25 cellular contexts compared by ENCODE assay signal in genomic region chr22:34587357-34588356, GRCh38.
DNase-seq lines count a peak whose midpoint lies in the region; ATAC-seq and TF ChIP-seq lines count a peak whose summit lies in the region.
"Had no signal": no experiment of that assay in that cellular context is flagged by ENCODE, and none has a peak within 500 bp of the region (broad histone marks: within the 10 kb centered on the region; RNA-seq: fewer than 3 reads in every experiment).

No MANE protein-coding gene starts in this region.

- ATAC-seq in foreskin keratinocyte (peak; percentile 82), HG03460 (IDR thresholded peaks at IDR 0.05; ENCODE audit: unreplicated experiment) (no peak)
- ATAC-seq: activated CD4-positive, CD25-positive, alpha-beta regulatory T cell treated with anti-CD3 and anti-CD28 coated beads, Interleukin-2, amount 50 U/mL, for 24 hours; left colon; mucosa of descending colon had no signal

- H3K4me1 Mint-ChIP-seq in nephron = peaks cover 13% of the 10 kb centered on the region
- H3K4me1 Mint-ChIP-seq: neural progenitor cell had no signal

- no peaks in the 10 kb centered on the region for H3K36me3 ChIP-seq in thyroid gland
- no peaks in the 10 kb centered on the region for H3K36me3 ChIP-seq in MG63
- H3K36me3 ChIP-seq: breast epithelium, colonic mucosa, neural progenitor cell, spleen, transverse colon had no signal

- H3K4me1 ChIP-seq in foreskin keratinocyte = no peaks in the 10 kb centered on the region
- H3K4me1 ChIP-seq in thyroid gland = peaks cover 15% of the 10 kb centered on the region in 2 donors
- H3K4me1 ChIP-seq: colonic mucosa, neural progenitor cell, spleen, transverse colon had no signal

- 7 to 9% methylated on average over 10 of the region's 10 CpGs for WGBS in thyroid gland, 2 donors

- TF ChIP-seq CTCF in foreskin keratinocyte (conservative IDR thresholded peaks at IDR 0.05) (no peak), nephron (IDR thresholded peaks at IDR 0.05; ENCODE audit: unreplicated experiment in 3 of 3) (no peak), thyroid gland (IDR thresholded peaks at IDR 0.05) (no peak)

- H3K4me3 ChIP-seq in thyroid gland (replicated peaks in 1 of 3) (no peak overlapping the region), MG63 (no peak overlapping the region)
- H3K4me3 ChIP-seq: breast epithelium, colonic mucosa, mucosa of descending colon, neural progenitor cell, spleen, transverse colon had no signal

- H3K9me3 ChIP-seq in thyroid gland (no peaks in the 10 kb centered on the region), MG63 (no peaks in the 10 kb centered on the region)
- H3K9me3 ChIP-seq: breast epithelium, colonic mucosa, mucosa of descending colon, transverse colon had no signal

- DNase-seq in NCI-H2227 (lab: John Stamatoyannopoulos, UW; ENCODE audit: unreplicated experiment) (peak; percentile 13), NCI-H2227 treated with DMSO at 0.1 percent for 48 hours (lab: John Stamatoyannopoulos, UW) (no peak), foreskin keratinocyte (peak; percentile 19 to 42), thyroid gland (peak; percentile 42 to 64), MG63 (no peak)
- DNase-seq in activated CD4-positive, alpha-beta T cell treated with anti-CD3 and anti-CD28 coated beads for 1 hour = no peak
- DNase-seq: 8988T; activated gamma-delta T cell treated with Interleukin-2 at 50 U/mL for 16 hours; activated T-cell treated with anti-CD3 and anti-CD28 coated beads, Interleukin-2, amount 50 U/mL, for 1 hour; colonic mucosa; IMR-90; left colon; mucosa of descending colon; NCI-H146; NCI-H748 treated with DMSO at 0.1 percent for 48 hours; spleen; stimulated activated CD4-positive, alpha-beta T cell treated with anti-CD3 and anti-CD28 coated beads, Interleukin-4, amount 100 ng/mL, for 1 hour; SW 1271; transverse colon had no signal

- H3K4me3 Mint-ChIP-seq in nephron = peak overlapping the region in 2 of 3 experiments; percentile 6 to 17
- H3K4me3 Mint-ChIP-seq: neural progenitor cell; stimulated activated naive CD8-positive, alpha-beta T cell treated with anti-CD3 and anti-CD28 coated beads, Interleukin-15, Interleukin-2, amounts not matched to agents 100 ng/mL and 50 ng/mL, for 24 hours had no signal

- H3K27ac Mint-ChIP-seq in nephron = peak overlapping the region; percentile 18 to 94 (median 80)
- H3K27ac Mint-ChIP-seq: neural progenitor cell; stimulated activated naive CD8-positive, alpha-beta T cell treated with anti-CD3 and anti-CD28 coated beads, Interleukin-15, Interleukin-2, amounts not matched to agents 100 ng/mL and 50 ng/mL, for 24 hours had no signal

- H3K27me3 Mint-ChIP-seq in nephron (ENCODE audit: low read depth) = no peaks in the 10 kb centered on the region
- H3K27me3 Mint-ChIP-seq: stimulated activated naive CD8-positive, alpha-beta T cell treated with anti-CD3 and anti-CD28 coated beads, Interleukin-15, Interleukin-2, amounts not matched to agents 100 ng/mL and 50 ng/mL, for 24 hours had no signal

- H3K27ac ChIP-seq in foreskin keratinocyte (peak overlapping the region; percentile 63), thyroid gland (peak overlapping the region in 2 of 3 donors; percentile 39 to 59)
- H3K27ac ChIP-seq: breast epithelium, colonic mucosa, neural progenitor cell, spleen, transverse colon had no signal

- intact Hi-C loops in thyroid gland (cut with DNase I) = no loop called here

- TF ChIP-seq POLR2A in thyroid gland (IDR thresholded peaks at IDR 0.05) = no peak

- no peaks in the 10 kb centered on the region for H3K27me3 ChIP-seq in foreskin keratinocyte
- no peaks in the 10 kb centered on the region for H3K27me3 ChIP-seq in thyroid gland
- no peaks in the 10 kb centered on the region for H3K27me3 ChIP-seq in MG63
- H3K27me3 ChIP-seq: breast epithelium, colonic mucosa, neural progenitor cell, transverse colon had no signal

- no peaks in the 10 kb centered on the region for H3K36me3 Mint-ChIP-seq in nephron (ENCODE audit: low read depth)
- H3K36me3 Mint-ChIP-seq: neural progenitor cell had no signal

- no peaks in the 10 kb centered on the region for H3K9me3 Mint-ChIP-seq in nephron
- H3K9me3 Mint-ChIP-seq: neural progenitor cell had no signal

Comparison
In these comparisons a context has a peak if more than half of its experiments do, and no peak if none do; other contexts are left out.
1. DNase-seq: peak in NCI-H2227 (single experiment), foreskin keratinocyte (2 of 2) and thyroid gland (2 of 2); none in NCI-H2227 treated with DMSO at 0.1 percent for 48 hours (single experiment), activated CD4-positive, alpha-beta T cell treated with anti-CD3 and anti-CD28 coated beads for 1 hour (single experiment) and MG63 (single experiment).